In the genomic region with DNA sequence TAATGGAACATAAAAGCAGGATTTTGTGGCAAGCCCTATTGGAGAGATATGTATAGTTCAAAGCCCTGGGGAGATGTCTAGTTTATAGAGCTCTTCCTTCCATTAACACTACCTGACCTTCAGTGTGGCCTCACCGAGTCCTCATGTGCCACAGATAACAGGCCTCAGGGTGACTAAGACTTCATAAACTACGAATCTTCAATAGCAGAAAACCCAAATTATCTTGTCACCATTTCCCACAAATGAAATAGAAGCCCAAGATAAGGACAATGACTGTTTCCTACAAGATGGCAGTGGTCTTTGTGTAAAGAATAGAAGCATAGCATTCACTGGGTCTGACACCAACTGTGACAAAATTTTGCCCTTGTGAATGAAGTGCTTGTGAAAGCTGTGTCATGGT, we compare ENCODE assay signal across 24 cellular contexts.
"Had no signal": no experiment of that assay in that cellular context is flagged by ENCODE, and none has a peak within 500 bp of the region (broad histone marks: within the 10 kb centered on the region; RNA-seq: fewer than 3 reads in every experiment).

No MANE protein-coding gene starts in this region.

- H3K27me3 ChIP-seq: brain microvascular endothelial cell, cardiac muscle cell, SJSA1 had no signal

- DNase-seq: activated B cell treated with CpG ODN at 0.5 μM for 24 hours; activated CD4-positive, alpha-beta memory T cell treated with anti-CD3 and anti-CD28 coated beads for 36 hours; activated CD4-positive, alpha-beta T cell treated with anti-CD3 and anti-CD28 coated beads for 1 hour; activated CD4-positive, alpha-beta T cell treated with anti-CD3 and anti-CD28 coated beads, Interleukin-2, amount 10 ng/mL, durations not matched to agents 7 days and 5 days; activated CD8-positive, alpha-beta memory T cell treated with anti-CD3 and anti-CD28 coated beads for 24 hours; activated gamma-delta T cell; activated naive CD4-positive, alpha-beta T cell treated with anti-CD3 and anti-CD28 coated beads for 36 hours; activated T-cell treated with anti-CD3 and anti-CD28 coated beads, Interleukin-2, amount 50 U/mL, for 4 hours; brain microvascular endothelial cell; MV-4-11; NCI-H1092 treated with DMSO at 0.1 percent for 48 hours; NCI-H1417 treated with DMSO at 0.1 percent for 48 hours; NCI-H1694; NCI-H2029; NCI-H2107; NCI-H446; NCI-H524; PC-3; SHP77 had no signal

- H3K4me2 ChIP-seq: KMS-11 had no signal

- H3K4me3 ChIP-seq: cardiac muscle cell, SJSA1 had no signal

- FAIRE-seq: RCC 7860 had no signal

- H3K27ac ChIP-seq: brain microvascular endothelial cell, cardiac muscle cell, KMS-11, SJSA1 had no signal

- H3K4me1 ChIP-seq: SJSA1 had no signal

- H3K36me3 ChIP-seq: brain microvascular endothelial cell, cardiac muscle cell, SJSA1 had no signal

- H3K9me3 ChIP-seq: SJSA1 had no signal

- ATAC-seq: activated T-cell treated with anti-CD3 and anti-CD28 coated beads, Interleukin-2, amount 50 U/mL, for 4 hours; activated T-helper 17 cell treated with anti-CD3 and anti-CD28 coated beads, Interleukin-2, amount 50 U/mL, for 72 hours; PC-3 had no signal

- H3K9ac ChIP-seq: KMS-11 had no signal
